ENCODE assay signal across 16 cellular contexts in genomic region chr9:93613791-93614190, GRCh38.
"Had no signal": no experiment of that assay in that cellular context is flagged by ENCODE, and none has a peak within 500 bp of the region (broad histone marks: within the 10 kb centered on the region; RNA-seq: fewer than 3 reads in every experiment).

No MANE protein-coding gene starts in this region.

- H3K4me3 ChIP-seq: coronary artery, hepatocyte, ovary, right lobe of liver, testis, tibial nerve had no signal

- H3K4me1 ChIP-seq: testis had no signal

- H3K4me2 ChIP-seq: hepatocyte had no signal

- DNase-seq: effector CD4-positive, alpha-beta T cell; foreskin melanocyte; kidney; left cardiac atrium; mesendoderm; naive thymus-derived CD8-positive, alpha-beta T cell; stimulated activated CD4-positive, alpha-beta T cell treated with anti-CD3 and anti-CD28 coated beads, Interleukin-4, amount 100 ng/mL, for 1 hour; stimulated activated naive B cell treated with anti-CD40 and anti-IgM and Interleukin-4, amounts not matched to agents 10 μg/mL and 1 μg/mL and 100 μg/mL, for 72 hours; stimulated activated naive CD8-positive, alpha-beta T cell treated with anti-CD3 and anti-CD28 coated beads, Interleukin-15, amount 100 ng/mL, for 72 hours; testis had no signal

- H3K27ac Mint-ChIP-seq: progenitor cell of endocrine pancreas; stimulated activated naive B cell treated with anti-CD40 and anti-IgM and Interleukin-4, amounts not matched to agents 10 μg/mL and 1 μg/mL and 100 μg/mL, for 72 hours had no signal

- H2AFZ ChIP-seq: hepatocyte had no signal

- H3K36me3 ChIP-seq: ovary, right lobe of liver had no signal

- H3K27me3 ChIP-seq: hepatocyte, ovary, right lobe of liver, testis, tibial nerve had no signal

- H3K4me3 Mint-ChIP-seq: naive thymus-derived CD8-positive, alpha-beta T cell; stimulated activated naive CD8-positive, alpha-beta T cell treated with anti-CD3 and anti-CD28 coated beads, Interleukin-15, amount 100 ng/mL, for 72 hours had no signal

- H3K27ac ChIP-seq: coronary artery, hepatocyte, ovary, right lobe of liver, testis, tibial nerve had no signal

- ATAC-seq: left cardiac atrium; naive thymus-derived CD8-positive, alpha-beta T cell; stimulated activated naive B cell treated with anti-CD40 and anti-IgM and Interleukin-4, amounts not matched to agents 10 μg/mL and 1 μg/mL and 100 μg/mL, for 72 hours had no signal

- H3K27me3 Mint-ChIP-seq: naive thymus-derived CD8-positive, alpha-beta T cell; progenitor cell of endocrine pancreas; stimulated activated naive B cell treated with anti-CD40 and anti-IgM and Interleukin-4, amounts not matched to agents 10 μg/mL and 1 μg/mL and 100 μg/mL, for 72 hours; stimulated activated naive CD8-positive, alpha-beta T cell treated with anti-CD3 and anti-CD28 coated beads, Interleukin-15, amount 100 ng/mL, for 72 hours had no signal

- H3K9me3 ChIP-seq: ovary, testis had no signal
